In genomic region chrX:370244-370962, GRCh38 we compare ENCODE assay signal across 21 cellular contexts. TPM values are rescaled to one million over a fixed set of nuclear protein-coding genes. Genes with fewer than 3 reads are reported as not detected.
DNase-seq lines count a peak whose midpoint lies in the region; ATAC-seq and TF ChIP-seq lines count a peak whose summit lies in the region.
"Had no signal": no experiment of that assay in that cellular context is flagged by ENCODE, and none has a peak within 500 bp of the region (broad histone marks: within the 10 kb centered on the region; RNA-seq: fewer than 3 reads in every experiment).

No MANE protein-coding gene starts in this region.

- H3K4me1 ChIP-seq in right atrium auricular region (peaks cover 0 to 49% of the 10 kb centered on the region in 2 donors), gastrocnemius medialis (peaks cover 40 to 47% of the 10 kb centered on the region in 2 donors)

- H3K4me3 ChIP-seq in right atrium auricular region (peak overlapping the region; percentile 15 to 25), gastrocnemius medialis (peak overlapping the region; percentile 46 to 65 (median 56))
- H3K4me3 ChIP-seq: hepatocyte had no signal

- peak overlapping the region; percentile 46 for H3K4me3 Mint-ChIP-seq in activated CD8-positive, alpha-beta T cell treated with anti-CD3 and anti-CD28 coated beads for 36 hours
- H3K4me3 Mint-ChIP-seq: effector memory CD8-positive, alpha-beta T cell; natural killer cell treated with Interleukin-12 subunit alpha and Interleukin-12 subunit beta and Interleukin-15 and Interleukin-18, amount 100 ng/mL, for 72 hours; type B pancreatic cell had no signal

- H3K9me3 ChIP-seq in right atrium auricular region (no peaks in the 10 kb centered on the region), gastrocnemius medialis (no peaks in the 10 kb centered on the region)

- peak; percentile 73 to 84 for TF ChIP-seq POLR2A in gastrocnemius medialis (IDR thresholded peaks at IDR 0.05)

- no peak for TF ChIP-seq CTCF in activated CD8-positive, alpha-beta T cell treated with anti-CD3 and anti-CD28 coated beads for 36 hours (IDR thresholded peaks at IDR 0.05)
- TF ChIP-seq CTCF in right atrium auricular region (IDR thresholded peaks at IDR 0.05) = no peak
- TF ChIP-seq CTCF in gastrocnemius medialis (IDR thresholded peaks at IDR 0.05 in 4 of 5, conservative IDR thresholded peaks at IDR 0.05 in 1 of 5) = peak; percentile 13 to 58 (median 42)

- ATAC-seq in GM18867 (IDR thresholded peaks at IDR 0.05; ENCODE audit: unreplicated experiment) = peak; percentile 36
- no peak for ATAC-seq in activated CD8-positive, alpha-beta T cell treated with anti-CD3 and anti-CD28 coated beads for 36 hours
- peak; percentile 55 to 57 for ATAC-seq in gastrocnemius medialis
- no peak for ATAC-seq in HG03565 (IDR thresholded peaks at IDR 0.05; ENCODE audit: unreplicated experiment)
- ATAC-seq: effector memory CD8-positive, alpha-beta T cell; HCT116 had no signal

- H3K27ac ChIP-seq in right atrium auricular region (peak overlapping the region; percentile 88 to 95), gastrocnemius medialis (peak overlapping the region; percentile 89 to 98 (median 94))
- H3K27ac ChIP-seq: hepatocyte had no signal

- no peaks in the 10 kb centered on the region for H3K9me3 Mint-ChIP-seq in activated CD8-positive, alpha-beta T cell treated with anti-CD3 and anti-CD28 coated beads for 36 hours
- H3K9me3 Mint-ChIP-seq: effector memory CD8-positive, alpha-beta T cell; natural killer cell treated with Interleukin-12 subunit alpha and Interleukin-12 subunit beta and Interleukin-15 and Interleukin-18, amount 100 ng/mL, for 72 hours; type B pancreatic cell had no signal

- no peaks in the 10 kb centered on the region for H3K36me3 ChIP-seq in right atrium auricular region
- no peaks in the 10 kb centered on the region for H3K36me3 ChIP-seq in gastrocnemius medialis

- H3K27me3 ChIP-seq in right atrium auricular region (no peaks in the 10 kb centered on the region), gastrocnemius medialis (no peaks in the 10 kb centered on the region)

- no peak overlapping the region for H3K27ac Mint-ChIP-seq in activated CD8-positive, alpha-beta T cell treated with anti-CD3 and anti-CD28 coated beads for 36 hours
- H3K27ac Mint-ChIP-seq: effector memory CD8-positive, alpha-beta T cell; natural killer cell treated with Interleukin-12 subunit alpha and Interleukin-12 subunit beta and Interleukin-15 and Interleukin-18, amount 100 ng/mL, for 72 hours; type B pancreatic cell had no signal

- POLR2A ChIA-PET in activated CD8-positive, alpha-beta T cell treated with anti-CD3 and anti-CD28 coated beads for 36 hours (lab: Charles Lee) = no interaction called here

- peaks cover 33% of the 10 kb centered on the region for H3K4me1 Mint-ChIP-seq in activated CD8-positive, alpha-beta T cell treated with anti-CD3 and anti-CD28 coated beads for 36 hours (ENCODE audit: low read depth)

- intact Hi-C loops in activated CD8-positive, alpha-beta T cell treated with anti-CD3 and anti-CD28 coated beads for 36 hours (cut with micrococcal nuclease) = no loop called here
- intact Hi-C loops in gastrocnemius medialis (cut with DNase I; ENCODE audit: low total_unique reads) = loop anchor here (2.0 kb wide), 1 partner anchor 52 kb away; the partner anchor contains the start of gene GTPBP6

- no peak for DNase-seq in activated CD8-positive, alpha-beta T cell treated with anti-CD3 and anti-CD28 coated beads for 36 hours
- DNase-seq in right atrium auricular region (ENCODE audit: low spot score) (no peak), gastrocnemius medialis (peak; percentile 79 to 89), HuH-7 (ENCODE audit: low spot score) (no peak), iPS-NIHi7 (ENCODE audit: extremely low spot score) (no peak)
- DNase-seq in central memory CD4-positive, alpha-beta T cell = no peak
- DNase-seq: activated CD4-positive, alpha-beta T cell treated with anti-CD3 and anti-CD28 coated beads for 4 hours; activated CD8-positive, alpha-beta memory T cell treated with anti-CD3 and anti-CD28 coated beads, Interleukin-2, amount 50 U/mL, for 4 hours; activated gamma-delta T cell treated with Interleukin-2 at 50 U/mL for 16 hours; amygdala; COR-L47; effector memory CD8-positive, alpha-beta T cell; NCI-H1417; NCI-H82; stimulated activated naive CD4-positive, alpha-beta T cell treated with Interleukin-2 at 50 U/mL for 16 hours had no signal

- peaks cover 29% of the 10 kb centered on the region for H3K27me3 Mint-ChIP-seq in activated CD8-positive, alpha-beta T cell treated with anti-CD3 and anti-CD28 coated beads for 36 hours

- CTCF ChIA-PET in activated CD8-positive, alpha-beta T cell treated with anti-CD3 and anti-CD28 coated beads for 36 hours (lab: Charles Lee) = no interaction called here

- peaks cover 12% of the 10 kb centered on the region for H3K36me3 Mint-ChIP-seq in activated CD8-positive, alpha-beta T cell treated with anti-CD3 and anti-CD28 coated beads for 36 hours (ENCODE audit: low read depth)
- H3K36me3 Mint-ChIP-seq: natural killer cell treated with Interleukin-12 subunit alpha and Interleukin-12 subunit beta and Interleukin-15 and Interleukin-18, amount 100 ng/mL, for 72 hours; type B pancreatic cell had no signal

- in situ Hi-C loops in gastrocnemius medialis (cut with MboI; ENCODE audit: low sequenced_read_pairs in 4 of 4) = no loop called here

RNA-seq across cellular contexts. Expression of gene PPP2R3B, which starts 16.3 kb away (rescaled TPM):
- total RNA-seq in activated CD8-positive, alpha-beta T cell treated with anti-CD3 and anti-CD28 coated beads for 36 hours = 10 to 100 TPM; 44.9 to 45.7 TPM
- total RNA-seq in right atrium auricular region (10 to 100 TPM; 58.6 to 70.1 TPM), gastrocnemius medialis (100 to 1,000 TPM in 1 of 4 donors, 10 to 100 TPM in 3; 53.8 to 103 (median 69.4) TPM)

RNA-seq across cellular contexts. Expression of gene GTPBP6, which starts 51.8 kb away (rescaled TPM):
- total RNA-seq in activated CD8-positive, alpha-beta T cell treated with anti-CD3 and anti-CD28 coated beads for 36 hours = 10 to 100 TPM; 68.0 to 68.3 TPM
- total RNA-seq in right atrium auricular region (10 to 100 TPM; 44.6 to 52.1 TPM), gastrocnemius medialis (10 to 100 TPM; 40.1 to 79.4 (median 46.9) TPM)

Comparison
In these comparisons a context has a peak if more than half of its experiments do, and no peak if none do; other contexts are left out.
1. ATAC-seq: peak in GM18867 (single experiment) and gastrocnemius medialis (2 of 2); none in activated CD8-positive, alpha-beta T cell treated with anti-CD3 and anti-CD28 coated beads for 36 hours (single experiment) and HG03565 (single experiment).
2. DNase-seq: peak in gastrocnemius medialis (2 of 2); none in activated CD8-positive, alpha-beta T cell treated with anti-CD3 and anti-CD28 coated beads for 36 hours (single experiment), right atrium auricular region (single experiment), central memory CD4-positive, alpha-beta T cell (single experiment), HuH-7 (single experiment) and iPS-NIHi7 (single experiment).
3. CTCF ChIP-seq: peak in gastrocnemius medialis (5 of 5); none in activated CD8-positive, alpha-beta T cell treated with anti-CD3 and anti-CD28 coated beads for 36 hours (single experiment) and right atrium auricular region (0 of 2).